15 cellular contexts compared by ENCODE assay signal in the genomic region with DNA sequence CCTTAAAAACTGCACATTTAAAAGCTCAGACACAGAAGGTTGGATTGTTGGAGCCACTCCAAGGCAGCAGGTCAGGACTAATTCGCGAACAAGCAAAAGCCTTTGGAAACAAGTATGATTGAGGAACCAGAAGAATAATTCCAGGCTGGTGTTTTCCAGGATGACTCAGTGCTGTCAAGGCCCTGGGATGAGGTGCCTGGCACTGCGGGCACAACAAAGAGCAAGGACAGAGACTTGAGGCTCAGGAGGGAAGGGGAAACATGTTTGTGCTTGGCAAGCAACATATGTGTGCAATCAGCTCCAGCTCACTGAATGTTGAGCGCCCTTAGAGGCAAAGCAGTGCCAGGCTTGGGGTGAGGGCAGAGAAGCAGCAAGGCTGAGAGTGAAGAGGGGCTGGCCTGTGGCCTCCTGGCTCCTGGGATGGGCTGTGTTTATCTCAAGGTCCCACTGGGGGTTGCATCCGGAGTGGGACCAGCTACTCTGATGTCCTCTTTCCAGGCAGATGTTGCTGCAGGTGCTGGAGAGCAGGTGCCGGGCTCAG. TPM values are rescaled to one million over a fixed set of nuclear protein-coding genes. Genes with fewer than 3 reads are reported as not detected.
DNase-seq lines count a peak whose midpoint lies in the region; ATAC-seq and TF ChIP-seq lines count a peak whose summit lies in the region.
"Had no signal": no experiment of that assay in that cellular context is flagged by ENCODE, and none has a peak within 500 bp of the region (broad histone marks: within the 10 kb centered on the region; RNA-seq: fewer than 3 reads in every experiment).

No MANE protein-coding gene starts in this region.

- H3K36me3 Mint-ChIP-seq in nephron (ENCODE audit: low read depth), result peaks cover 25% of the 10 kb centered on the region
- H3K36me3 Mint-ChIP-seq: activated naive CD4-positive, alpha-beta T cell treated with anti-CD3 and anti-CD28 coated beads, Interleukin-2, amount 10 ng/mL, durations not matched to agents 7 days and 5 days had no signal

- DNase-seq in Caki2 (ENCODE audit: low read depth) (peak; percentile 41), RPMI7951 (ENCODE audit: low read depth) (peak; percentile 28), esophagus squamous epithelium (lab: John Stamatoyannopoulos, UW) (no peak), NCI-H2081 (lab: John Stamatoyannopoulos, UW) (no peak)
- no peak for DNase-seq in activated effector memory CD4-positive, alpha-beta T cell treated with Interleukin-2 at 50 U/mL for 16 hours
- DNase-seq: activated naive CD4-positive, alpha-beta T cell treated with anti-CD3 and anti-CD28 coated beads, Interleukin-2, amount 10 ng/mL, durations not matched to agents 7 days and 5 days; caudate nucleus; hypothalamus; NCI-H2029 treated with DMSO at 0.1 percent for 48 hours; NCI-H69; stomach had no signal

- peaks cover 4% of the 10 kb centered on the region for H3K9me3 Mint-ChIP-seq in nephron
- H3K9me3 Mint-ChIP-seq: activated naive CD4-positive, alpha-beta T cell treated with anti-CD3 and anti-CD28 coated beads, Interleukin-2, amount 10 ng/mL, durations not matched to agents 7 days and 5 days had no signal

- peaks cover 29% of the 10 kb centered on the region for H3K4me1 Mint-ChIP-seq in nephron
- H3K4me1 Mint-ChIP-seq: neural crest cell had no signal

- H3K27me3 Mint-ChIP-seq in nephron (ENCODE audit: low read depth), result no peaks in the 10 kb centered on the region

- no peak for ATAC-seq in HG02885 (IDR thresholded peaks at IDR 0.05; ENCODE audit: poor library complexity, unreplicated experiment)
- no peak for ATAC-seq in HG03342 (IDR thresholded peaks at IDR 0.05; ENCODE audit: unreplicated experiment)

- H3K36me3 ChIP-seq in esophagus squamous epithelium, result peaks cover 0 to 7% (median 0%) of the 10 kb centered on the region in 3 donors

- TF ChIP-seq POLR2A in esophagus squamous epithelium (IDR thresholded peaks at IDR 0.05), result no peak

- whole genome bisulfite sequencing in esophagus squamous epithelium, 2 donors, result 44 to 45% methylated on average over 2 to 4 of the region's 6 CpGs

- H3K27me3 ChIP-seq in esophagus squamous epithelium, result no peaks in the 10 kb centered on the region
- H3K27me3 ChIP-seq: stomach had no signal

- no peaks in the 10 kb centered on the region for H3K9me3 ChIP-seq in esophagus squamous epithelium
- H3K9me3 ChIP-seq: stomach had no signal

- H3K27ac Mint-ChIP-seq in nephron, result peak overlapping the region in 2 of 3 experiments; percentile 14 to 17
- H3K27ac Mint-ChIP-seq: activated naive CD4-positive, alpha-beta T cell treated with anti-CD3 and anti-CD28 coated beads, Interleukin-2, amount 10 ng/mL, durations not matched to agents 7 days and 5 days had no signal

- H3K4me1 ChIP-seq in esophagus squamous epithelium, result peaks cover 5 to 27% (median 18%) of the 10 kb centered on the region in 3 donors

- no peak overlapping the region for H3K4me3 Mint-ChIP-seq in nephron
- H3K4me3 Mint-ChIP-seq: activated naive CD4-positive, alpha-beta T cell treated with anti-CD3 and anti-CD28 coated beads, Interleukin-2, amount 10 ng/mL, durations not matched to agents 7 days and 5 days; neural crest cell had no signal

- intact Hi-C loops in esophagus squamous epithelium (cut with DNase I), result no loop called here

- in situ Hi-C loops in Caki2 (cut with HindIII; ENCODE audit: low pct_unique_long_range_greater_than_20kb, low sequenced_read_pairs), result no loop called here

- H3K27ac ChIP-seq in esophagus squamous epithelium, result peak overlapping the region in 3 of 4 donors; percentile 1 to 58 (median 47)

- no peak overlapping the region for H3K4me3 ChIP-seq in esophagus squamous epithelium
- H3K4me3 ChIP-seq: stomach had no signal

- no peak for TF ChIP-seq CTCF in esophagus squamous epithelium (IDR thresholded peaks at IDR 0.05)
- no peak for TF ChIP-seq CTCF in nephron (IDR thresholded peaks at IDR 0.05; ENCODE audit: unreplicated experiment in 3 of 3)

RNA-seq across cellular contexts. Expression of a gene that starts 44.0 kb away (rescaled TPM):
- total RNA-seq in Caki2 (2014; rRNA removed; shearing (Covaris generic); ENCODE audit: low replicate concordance), result 1.7 and 2.1 TPM in 2 replicates
- total RNA-seq in RPMI7951 (2014; rRNA removed; shearing (Covaris generic)), result under 0.01 and 0.12 TPM in 2 replicates
- total RNA-seq in esophagus squamous epithelium, result 1 to 10 TPM in 3 of 4 donors, under 1 TPM in 1; 0.80 to 6.9 (median 1.9) TPM

Comparison
In these comparisons a context has a peak if more than half of its experiments do, and no peak if none do; other contexts are left out.
1. DNase-seq: peak in Caki2 (single experiment) and RPMI7951 (single experiment); none in esophagus squamous epithelium (single experiment), NCI-H2081 (0 of 2) and activated effector memory CD4-positive, alpha-beta T cell treated with Interleukin-2 at 50 U/mL for 16 hours (single experiment).